ENCODE assay signal across 20 cellular contexts in genomic region chr4:114677346-114677979, GRCh38.
DNase-seq lines count a peak whose midpoint lies in the region; ATAC-seq and TF ChIP-seq lines count a peak whose summit lies in the region.
"Had no signal": no experiment of that assay in that cellular context is flagged by ENCODE, and none has a peak within 500 bp of the region (broad histone marks: within the 10 kb centered on the region; RNA-seq: fewer than 3 reads in every experiment).

No MANE protein-coding gene starts in this region.

- H3K4me1 ChIP-seq in left lung, result no peaks in the 10 kb centered on the region
- H3K4me1 ChIP-seq: Peyer's patch had no signal

- H3K36me3 ChIP-seq in left lung, result no peaks in the 10 kb centered on the region
- H3K36me3 ChIP-seq: Peyer's patch had no signal

- ATAC-seq in left lung, result peak; percentile 44
- ATAC-seq: CD8-positive, alpha-beta T cell had no signal

- H3K27me3 ChIP-seq in left lung, result no peaks in the 10 kb centered on the region
- H3K27me3 ChIP-seq: Peyer's patch had no signal

- no peak for TF ChIP-seq CTCF in left lung (IDR thresholded peaks at IDR 0.05)

- no peaks in the 10 kb centered on the region for H3K9me3 ChIP-seq in left lung
- H3K9me3 ChIP-seq: Caco-2, Peyer's patch had no signal

- intact Hi-C loops in left lung (cut with DNase I), result no loop called here

- no peak overlapping the region for H3K4me3 ChIP-seq in left lung
- H3K4me3 ChIP-seq: Peyer's patch had no signal

- H3K27ac ChIP-seq in left lung, result no peak overlapping the region
- H3K27ac ChIP-seq: C4-2B, Peyer's patch had no signal

- DNase-seq in NCI-H510A treated with DMSO at 0.1 percent for 48 hours (lab: John Stamatoyannopoulos, UW), result peak; percentile 32
- no peak for DNase-seq in NCI-H510A (lab: John Stamatoyannopoulos, UW)
- DNase-seq in NCI-H526 (lab: John Stamatoyannopoulos, UW), result peak; percentile 73 to 75
- no peak for DNase-seq in left lung
- no peak for DNase-seq in NCI-H82 (lab: John Stamatoyannopoulos, UW)
- DNase-seq in NCI-H524 treated with DMSO at 0.1 percent for 48 hours (lab: John Stamatoyannopoulos, UW), result no peak
- DNase-seq in stimulated activated CD4-positive, alpha-beta T cell treated with anti-CD3 and anti-CD28 coated beads, Interleukin-4, amount 100 ng/mL, for 1 hour, result no peak
- DNase-seq: Caco-2; CD8-positive, alpha-beta T cell; DMS 273 treated with DMSO at 0.1 percent for 48 hours; HCEC 1CT; KBM-7; MV-4-11; NCI-H1105; NCI-H446 treated with DMSO at 0.1 percent for 48 hours; OCI-M1; Peyer's patch; SHP77 treated with DMSO at 0.1 percent for 48 hours; T-helper 1 cell had no signal

Comparison
In these comparisons a context has a peak if more than half of its experiments do, and no peak if none do; other contexts are left out.
1. DNase-seq: peak in NCI-H510A treated with DMSO at 0.1 percent for 48 hours (single experiment) and NCI-H526 (2 of 2); none in NCI-H510A (single experiment), left lung (0 of 2), NCI-H82 (single experiment), NCI-H524 treated with DMSO at 0.1 percent for 48 hours (single experiment) and stimulated activated CD4-positive, alpha-beta T cell treated with anti-CD3 and anti-CD28 coated beads, Interleukin-4, amount 100 ng/mL, for 1 hour (single experiment).